ENCODE assay signal across 15 cellular contexts in the genomic region with DNA sequence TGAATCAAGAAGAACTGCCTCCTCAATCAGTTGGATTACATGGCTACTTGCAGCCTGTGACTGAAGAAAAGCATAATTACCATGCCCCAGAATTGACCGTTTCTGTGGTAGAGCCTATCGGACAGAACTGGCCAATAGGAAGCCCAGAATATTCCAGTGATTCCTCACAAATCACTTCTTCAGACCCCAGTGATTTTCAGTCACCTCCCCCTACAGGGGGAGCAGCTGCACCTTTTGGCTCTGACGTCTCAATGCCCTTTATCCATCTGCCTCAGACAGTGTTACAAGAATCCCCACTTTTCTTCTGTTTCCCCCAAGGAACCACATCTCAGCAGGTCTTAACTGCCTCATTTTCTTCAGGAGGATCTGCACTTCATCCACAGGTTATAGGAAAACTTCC.
DNase-seq lines count a peak whose midpoint lies in the region; ATAC-seq and TF ChIP-seq lines count a peak whose summit lies in the region.
"Had no signal": no experiment of that assay in that cellular context is flagged by ENCODE, and none has a peak within 500 bp of the region (broad histone marks: within the 10 kb centered on the region; RNA-seq: fewer than 3 reads in every experiment).

No MANE protein-coding gene starts in this region.

- H3F3A ChIP-seq in OCI-LY1 (ENCODE audit: insufficient read depth, low read length) = no peaks in the 10 kb centered on the region

- H2AFZ ChIP-seq in OCI-LY1 (ENCODE audit: low read length) = no peak overlapping the region

- peak overlapping the region; percentile 26 for H3K27ac Mint-ChIP-seq in activated CD4-positive, alpha-beta T cell treated with anti-CD3 and anti-CD28 coated beads for 36 hours
- no peak overlapping the region for H3K27ac Mint-ChIP-seq in activated CD4-positive, alpha-beta T cell treated with anti-CD3 and anti-CD28 coated beads, Interleukin-2, amount 10 ng/mL, durations not matched to agents 7 days and 5 days
- H3K27ac Mint-ChIP-seq in endodermal cell = no peak overlapping the region
- H3K27ac Mint-ChIP-seq in stimulated activated effector memory CD8-positive, alpha-beta T cell treated with anti-CD3 and anti-CD28 coated beads, Interleukin-12 subunit alpha, Interleukin-12 subunit beta, amount 100 ng/mL, for 72 hours = peak overlapping the region; percentile 20
- H3K27ac Mint-ChIP-seq: type B pancreatic cell had no signal

- no peak for ATAC-seq in activated CD4-positive, alpha-beta T cell treated with anti-CD3 and anti-CD28 coated beads for 36 hours
- ATAC-seq in stimulated activated effector memory CD8-positive, alpha-beta T cell treated with anti-CD3 and anti-CD28 coated beads, Interleukin-12 subunit alpha, Interleukin-12 subunit beta, amount 100 ng/mL, for 72 hours = no peak
- ATAC-seq in GM19467 (IDR thresholded peaks at IDR 0.05; ENCODE audit: unreplicated experiment) = no peak
- ATAC-seq: body of pancreas had no signal

- H3K4me3 Mint-ChIP-seq in activated CD4-positive, alpha-beta T cell treated with anti-CD3 and anti-CD28 coated beads for 36 hours = no peak overlapping the region
- H3K4me3 Mint-ChIP-seq in activated CD4-positive, alpha-beta T cell treated with anti-CD3 and anti-CD28 coated beads, Interleukin-2, amount 10 ng/mL, durations not matched to agents 7 days and 5 days = no peak overlapping the region
- no peak overlapping the region for H3K4me3 Mint-ChIP-seq in endodermal cell
- H3K4me3 Mint-ChIP-seq in stimulated activated effector memory CD8-positive, alpha-beta T cell treated with anti-CD3 and anti-CD28 coated beads, Interleukin-12 subunit alpha, Interleukin-12 subunit beta, amount 100 ng/mL, for 72 hours = no peak overlapping the region
- H3K4me3 Mint-ChIP-seq: T-cell, type B pancreatic cell had no signal

- H3K36me3 ChIP-seq in OCI-LY1 (ENCODE audit: insufficient read depth, low read length) = peaks cover 90% of the 10 kb centered on the region
- peaks cover 93% of the 10 kb centered on the region for H3K36me3 ChIP-seq in endodermal cell (ENCODE audit: control insufficient read depth, insufficient read depth, low read length)

- POLR2A ChIA-PET in activated CD4-positive, alpha-beta T cell treated with anti-CD3 and anti-CD28 coated beads for 36 hours (lab: Charles Lee) = interaction anchor here (0.6 kb wide), 2 partner anchors 10 to 36 kb away, joined by 3 read pairs; no protein-coding TSS in a partner anchor
- POLR2A ChIA-PET in activated CD4-positive, alpha-beta T cell treated with anti-CD3 and anti-CD28 coated beads, Interleukin-2, amount 10 ng/mL, durations not matched to agents 7 days and 5 days (lab: Charles Lee) = no interaction called here

- 81 to 86% methylated on average over 2 to 3 of the region's 3 CpGs for WGBS in endodermal cell (ENCODE audit: insufficient coverage in 1 of 2, insufficient read length in 1 of 2), 2 experiments

- no peaks in the 10 kb centered on the region for H3K27me3 Mint-ChIP-seq in activated CD4-positive, alpha-beta T cell treated with anti-CD3 and anti-CD28 coated beads for 36 hours
- no peaks in the 10 kb centered on the region for H3K27me3 Mint-ChIP-seq in activated CD4-positive, alpha-beta T cell treated with anti-CD3 and anti-CD28 coated beads, Interleukin-2, amount 10 ng/mL, durations not matched to agents 7 days and 5 days
- no peaks in the 10 kb centered on the region for H3K27me3 Mint-ChIP-seq in endodermal cell (ENCODE audit: insufficient read depth)
- H3K27me3 Mint-ChIP-seq: T-cell, type B pancreatic cell had no signal

- H3K4me3 ChIP-seq in OCI-LY1 (ENCODE audit: low read depth, low read length, poor library complexity, severe bottlenecking) (no peak overlapping the region), endodermal cell (ENCODE audit: low read length) (no peak overlapping the region)
- H3K4me3 ChIP-seq: body of pancreas had no signal

- no peaks in the 10 kb centered on the region for H3K9me3 ChIP-seq in OCI-LY1 (ENCODE audit: low read length)
- H3K9me3 ChIP-seq in endodermal cell (ENCODE audit: control insufficient read depth, low read length) = no peaks in the 10 kb centered on the region
- H3K9me3 ChIP-seq: body of pancreas had no signal

- CTCF ChIA-PET in activated CD4-positive, alpha-beta T cell treated with anti-CD3 and anti-CD28 coated beads for 36 hours (lab: Charles Lee) = interaction anchor here (0.6 to 0.9 kb wide), 2 partner anchors 9 to 11 kb away, joined by 3 read pairs; no protein-coding TSS in a partner anchor
- CTCF ChIA-PET in activated CD4-positive, alpha-beta T cell treated with anti-CD3 and anti-CD28 coated beads, Interleukin-2, amount 10 ng/mL, durations not matched to agents 7 days and 5 days (lab: Charles Lee) = no interaction called here

- no peaks in the 10 kb centered on the region for H3K27me3 ChIP-seq in OCI-LY1 (ENCODE audit: insufficient read depth, low read length)
- no peaks in the 10 kb centered on the region for H3K27me3 ChIP-seq in endodermal cell (ENCODE audit: control insufficient read depth, insufficient read depth, low read length, poor library complexity, severe bottlenecking)
- H3K27me3 ChIP-seq: body of pancreas had no signal

- H3K36me3 Mint-ChIP-seq in activated CD4-positive, alpha-beta T cell treated with anti-CD3 and anti-CD28 coated beads for 36 hours (ENCODE audit: low read depth) = peaks cover 33% of the 10 kb centered on the region
- peaks cover 33% of the 10 kb centered on the region for H3K36me3 Mint-ChIP-seq in activated CD4-positive, alpha-beta T cell treated with anti-CD3 and anti-CD28 coated beads, Interleukin-2, amount 10 ng/mL, durations not matched to agents 7 days and 5 days (ENCODE audit: low read depth)
- H3K36me3 Mint-ChIP-seq in endodermal cell (ENCODE audit: low read depth) = peaks cover 63% of the 10 kb centered on the region
- H3K36me3 Mint-ChIP-seq in stimulated activated effector memory CD8-positive, alpha-beta T cell treated with anti-CD3 and anti-CD28 coated beads, Interleukin-12 subunit alpha, Interleukin-12 subunit beta, amount 100 ng/mL, for 72 hours = peaks cover 100% of the 10 kb centered on the region

- no peaks in the 10 kb centered on the region for H3K9me2 ChIP-seq in OCI-LY1 (ENCODE audit: low read depth, low read length)

- H3K4me1 ChIP-seq in OCI-LY1 (ENCODE audit: insufficient read depth, low read length, severe bottlenecking) (no peaks in the 10 kb centered on the region), endodermal cell (ENCODE audit: control insufficient read depth, insufficient read depth, low read length) (no peaks in the 10 kb centered on the region)
- H3K4me1 ChIP-seq: body of pancreas had no signal

- H3K27ac ChIP-seq in OCI-LY1 (ENCODE audit: low read depth, low read length, poor library complexity, severe bottlenecking) (no peak overlapping the region), endodermal cell (ENCODE audit: low read depth, low read length) (no peak overlapping the region)
- H3K27ac ChIP-seq: body of pancreas had no signal

- H3K9me3 Mint-ChIP-seq in activated CD4-positive, alpha-beta T cell treated with anti-CD3 and anti-CD28 coated beads for 36 hours (ENCODE audit: low read depth) = no peaks in the 10 kb centered on the region
- H3K9me3 Mint-ChIP-seq in activated CD4-positive, alpha-beta T cell treated with anti-CD3 and anti-CD28 coated beads, Interleukin-2, amount 10 ng/mL, durations not matched to agents 7 days and 5 days = no peaks in the 10 kb centered on the region
- H3K9me3 Mint-ChIP-seq in endodermal cell = no peaks in the 10 kb centered on the region
- H3K9me3 Mint-ChIP-seq in stimulated activated effector memory CD8-positive, alpha-beta T cell treated with anti-CD3 and anti-CD28 coated beads, Interleukin-12 subunit alpha, Interleukin-12 subunit beta, amount 100 ng/mL, for 72 hours = no peaks in the 10 kb centered on the region
- H3K9me3 Mint-ChIP-seq: T-cell, type B pancreatic cell had no signal

- peaks cover 13% of the 10 kb centered on the region for H3K4me1 Mint-ChIP-seq in activated CD4-positive, alpha-beta T cell treated with anti-CD3 and anti-CD28 coated beads for 36 hours
- H3K4me1 Mint-ChIP-seq in activated CD4-positive, alpha-beta T cell treated with anti-CD3 and anti-CD28 coated beads, Interleukin-2, amount 10 ng/mL, durations not matched to agents 7 days and 5 days = peaks cover 25% of the 10 kb centered on the region
- peaks cover 2% of the 10 kb centered on the region for H3K4me1 Mint-ChIP-seq in endodermal cell
- H3K4me1 Mint-ChIP-seq in stimulated activated effector memory CD8-positive, alpha-beta T cell treated with anti-CD3 and anti-CD28 coated beads, Interleukin-12 subunit alpha, Interleukin-12 subunit beta, amount 100 ng/mL, for 72 hours = peaks cover 12% of the 10 kb centered on the region

- DNase-seq in activated CD4-positive, alpha-beta T cell treated with anti-CD3 and anti-CD28 coated beads for 36 hours = no peak
- DNase-seq in activated CD4-positive, alpha-beta T cell treated with anti-CD3 and anti-CD28 coated beads, Interleukin-2, amount 10 ng/mL, durations not matched to agents 7 days and 5 days = no peak
- DNase-seq in endodermal cell (peak; percentile 70), ecto neural progenitor cell (ENCODE audit: low spot score) (no peak), retina (no peak)
- no peak for DNase-seq in stimulated activated effector memory CD8-positive, alpha-beta T cell treated with anti-CD3 and anti-CD28 coated beads, Interleukin-12 subunit alpha, Interleukin-12 subunit beta, amount 100 ng/mL, for 72 hours (ENCODE audit: low spot score in 2 of 2)
- DNase-seq: activated CD4-positive, CD25-positive, alpha-beta regulatory T cell; body of pancreas; NCI-H1694; NCI-H510A; stimulated activated naive CD4-positive, alpha-beta T cell treated with Interleukin-2 at 50 U/mL for 16 hours; T-cell had no signal

- H4K20me1 ChIP-seq in OCI-LY1 (ENCODE audit: insufficient read depth, low read length) = no peaks in the 10 kb centered on the region

- H3K4me2 ChIP-seq in OCI-LY1 (ENCODE audit: low read length) = no peak overlapping the region

- no peak overlapping the region for H3K9ac ChIP-seq in OCI-LY1 (ENCODE audit: low read length)
- H3K9ac ChIP-seq in endodermal cell (ENCODE audit: extremely low read depth, low read length, poor library complexity, severe bottlenecking) = no peak overlapping the region

- TF ChIP-seq CTCF in OCI-LY1 (IDR thresholded peaks at IDR 0.05; ENCODE audit: low read length) (peak; percentile 22; the same call in 1 of the 2 replicates), endodermal cell (conservative IDR thresholded peaks at IDR 0.05) (peak; percentile 76)

- H3K79me2 ChIP-seq in OCI-LY1 (ENCODE audit: insufficient read depth, low read length) = no peaks in the 10 kb centered on the region

- intact Hi-C loops in activated CD4-positive, alpha-beta T cell treated with anti-CD3 and anti-CD28 coated beads for 36 hours (cut with DNase I, micrococcal nuclease) = no loop called here

Comparison
In these comparisons a context has a peak if more than half of its experiments do, and no peak if none do; other contexts are left out.
1. H3K27ac Mint-ChIP-seq: peak in activated CD4-positive, alpha-beta T cell treated with anti-CD3 and anti-CD28 coated beads for 36 hours (single experiment) and stimulated activated effector memory CD8-positive, alpha-beta T cell treated with anti-CD3 and anti-CD28 coated beads, Interleukin-12 subunit alpha, Interleukin-12 subunit beta, amount 100 ng/mL, for 72 hours (single experiment); none in activated CD4-positive, alpha-beta T cell treated with anti-CD3 and anti-CD28 coated beads, Interleukin-2, amount 10 ng/mL, durations not matched to agents 7 days and 5 days (single experiment) and endodermal cell (single experiment).